Comparison of ENCODE assay signal across 19 cellular contexts in genomic region chr1:234938924-234939323, GRCh38.
"Had no signal": no experiment of that assay in that cellular context is flagged by ENCODE, and none has a peak within 500 bp of the region (broad histone marks: within the 10 kb centered on the region; RNA-seq: fewer than 3 reads in every experiment).

No MANE protein-coding gene starts in this region.

- H3K27ac Mint-ChIP-seq: activated CD4-positive, alpha-beta T cell treated with anti-CD3 and anti-CD28 coated beads for 36 hours; activated naive CD4-positive, alpha-beta T cell treated with anti-CD3 and anti-CD28 coated beads for 36 hours; activated naive CD8-positive, alpha-beta T cell treated with anti-CD3 and anti-CD28 coated beads for 36 hours; brain; memory B cell; naive thymus-derived CD8-positive, alpha-beta T cell; T-helper 17 cell; WTC11 had no signal

- DNase-seq: activated CD4-positive, alpha-beta T cell treated with anti-CD3 and anti-CD28 coated beads for 36 hours; activated effector memory CD4-positive, alpha-beta T cell treated with Interleukin-2 at 50 U/mL for 16 hours; activated naive CD4-positive, alpha-beta T cell treated with anti-CD3 and anti-CD28 coated beads for 36 hours; activated naive CD8-positive, alpha-beta T cell treated with anti-CD3 and anti-CD28 coated beads for 36 hours; cerebellar nuclear complex; kidney; left colon; naive thymus-derived CD8-positive, alpha-beta T cell; right cardiac atrium; spleen; T-helper 17 cell; T1000; thyroid gland had no signal

- H3K36me3 Mint-ChIP-seq: brain; memory B cell; naive thymus-derived CD8-positive, alpha-beta T cell; WTC11 had no signal

- H3K27me3 Mint-ChIP-seq: activated CD4-positive, alpha-beta T cell treated with anti-CD3 and anti-CD28 coated beads for 36 hours; activated naive CD8-positive, alpha-beta T cell treated with anti-CD3 and anti-CD28 coated beads for 36 hours; brain; memory B cell; naive thymus-derived CD8-positive, alpha-beta T cell; stimulated activated naive CD8-positive, alpha-beta T cell treated with anti-CD3 and anti-CD28 coated beads, Interleukin-15, Interleukin-2, amounts not matched to agents 100 ng/mL and 50 ng/mL, for 24 hours; T-helper 17 cell had no signal

- ATAC-seq: activated CD4-positive, alpha-beta T cell treated with anti-CD3 and anti-CD28 coated beads for 36 hours; gastroesophageal sphincter; left colon; naive thymus-derived CD8-positive, alpha-beta T cell; right cardiac atrium; SK-N-SH treated with all-trans-retinoic acid at 6 μM for 48 hours; T-helper 17 cell; WTC11 had no signal

- H3K4me3 Mint-ChIP-seq: activated CD4-positive, alpha-beta T cell treated with anti-CD3 and anti-CD28 coated beads for 36 hours; activated naive CD4-positive, alpha-beta T cell treated with anti-CD3 and anti-CD28 coated beads for 36 hours; activated naive CD8-positive, alpha-beta T cell treated with anti-CD3 and anti-CD28 coated beads for 36 hours; brain; memory B cell; naive thymus-derived CD8-positive, alpha-beta T cell; stimulated activated naive CD8-positive, alpha-beta T cell treated with anti-CD3 and anti-CD28 coated beads, Interleukin-15, Interleukin-2, amounts not matched to agents 100 ng/mL and 50 ng/mL, for 24 hours; T-helper 17 cell; WTC11 had no signal

- H3K4me1 Mint-ChIP-seq: brain, T-helper 17 cell had no signal

- H3K9me3 Mint-ChIP-seq: stimulated activated naive CD8-positive, alpha-beta T cell treated with anti-CD3 and anti-CD28 coated beads, Interleukin-15, Interleukin-2, amounts not matched to agents 100 ng/mL and 50 ng/mL, for 24 hours had no signal
